ENCODE assay signal across 19 cellular contexts in the genomic region with DNA sequence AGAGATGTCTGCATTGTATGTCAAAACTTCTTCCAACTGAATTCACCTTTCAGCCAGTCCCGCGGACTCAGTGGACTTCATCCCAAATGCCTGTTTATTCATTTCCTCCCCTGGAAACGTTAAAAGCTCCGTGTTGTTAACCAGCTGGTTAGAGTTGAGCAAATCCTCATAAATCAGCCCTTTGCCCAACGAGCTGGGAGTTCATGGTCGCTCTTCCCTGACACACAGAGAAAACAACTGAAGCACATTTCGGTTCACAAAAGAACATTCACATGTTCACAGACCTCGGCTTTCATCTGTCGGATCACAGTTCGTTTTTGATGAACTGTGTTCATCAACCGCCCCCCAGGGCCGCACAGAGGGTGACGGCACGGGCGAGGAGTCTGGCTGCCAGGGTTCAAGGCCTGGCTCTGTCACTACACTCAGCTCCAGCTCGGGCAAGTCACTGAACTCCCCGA.
DNase-seq lines count a peak whose midpoint lies in the region; ATAC-seq and TF ChIP-seq lines count a peak whose summit lies in the region.
"Had no signal": no experiment of that assay in that cellular context is flagged by ENCODE, and none has a peak within 500 bp of the region (broad histone marks: within the 10 kb centered on the region; RNA-seq: fewer than 3 reads in every experiment).

No MANE protein-coding gene starts in this region.

- no peak for TF ChIP-seq EP300 in stomach (IDR thresholded peaks at IDR 0.05)

- intact Hi-C loops in mucosa of descending colon (cut with DNase I, micrococcal nuclease), result no loop called here
- intact Hi-C loops in stomach (cut with DNase I; ENCODE audit: low total_unique reads), result no loop called here
- intact Hi-C loops in tibial artery (cut with DNase I; ENCODE audit: low total_unique reads), result no loop called here

- no peak for TF ChIP-seq POLR2A in stomach (IDR thresholded peaks at IDR 0.05)

- TF ChIP-seq CTCF in mucosa of descending colon (IDR thresholded peaks at IDR 0.05) (no peak), stomach (IDR thresholded peaks at IDR 0.05) (no peak), tibial artery (IDR thresholded peaks at IDR 0.05) (no peak)

- H3K4me3 ChIP-seq in ectodermal cell (ENCODE audit: insufficient read depth, low read depth, low read length) (no peak overlapping the region), mucosa of descending colon (no peak overlapping the region), stomach (no peak overlapping the region), tibial artery (no peak overlapping the region)
- H3K4me3 ChIP-seq: heart right ventricle, lung, upper lobe of left lung had no signal

- H3K9me3 ChIP-seq in ectodermal cell (ENCODE audit: control insufficient read depth, low read length), result no peaks in the 10 kb centered on the region
- no peaks in the 10 kb centered on the region for H3K9me3 ChIP-seq in mucosa of descending colon
- H3K9me3 ChIP-seq in stomach, result no peaks in the 10 kb centered on the region
- no peaks in the 10 kb centered on the region for H3K9me3 ChIP-seq in tibial artery
- H3K9me3 ChIP-seq: heart right ventricle, upper lobe of left lung had no signal

- peak overlapping the region; percentile 62 for H3K27ac ChIP-seq in ectodermal cell (ENCODE audit: insufficient read depth, low read depth, low read length, poor library complexity, severe bottlenecking)
- peak overlapping the region in 3 of 5 donors; percentile 15 to 66 (median 36) for H3K27ac ChIP-seq in stomach
- H3K27ac ChIP-seq in tibial artery, result no peak overlapping the region
- H3K27ac ChIP-seq: heart right ventricle, RWPE1 had no signal

- peak; percentile 53 for DNase-seq in AG20443 (ENCODE audit: low spot score)
- DNase-seq in mucosa of descending colon, result peak in 1 of 3 donors; percentile 4
- no peak for DNase-seq in stomach
- DNase-seq in glomerular visceral epithelial cell (ENCODE audit: extremely low spot score), result no peak
- no peak for DNase-seq in stimulated activated CD4-positive, alpha-beta T cell treated with anti-CD3 and anti-CD28 coated beads, Interleukin-15, amount 100 ng/mL, for 24 hours
- DNase-seq in tibial artery, result no peak
- DNase-seq in NCI-H2107 treated with DMSO at 0.1 percent for 48 hours (lab: John Stamatoyannopoulos, UW; ENCODE audit: unreplicated experiment), result no peak
- DNase-seq: activated naive CD8-positive, alpha-beta T cell treated with anti-CD3 and anti-CD28 coated beads, Interleukin-2, amount 50 U/mL, for 24 hours; GDM1; H9; heart right ventricle; naive B cell; NCI-H1417; NCI-H524 had no signal

- H3K4me1 ChIP-seq in ectodermal cell (ENCODE audit: control insufficient read depth, insufficient read depth, low read length), result peaks cover 30% of the 10 kb centered on the region
- no peaks in the 10 kb centered on the region for H3K4me1 ChIP-seq in mucosa of descending colon (ENCODE audit: low read depth)
- peaks cover 0 to 15% (median 3%) of the 10 kb centered on the region in 4 donors for H3K4me1 ChIP-seq in stomach
- peaks cover 0 to 10% (median 3%) of the 10 kb centered on the region in 4 donors for H3K4me1 ChIP-seq in tibial artery
- H3K4me1 ChIP-seq: heart right ventricle, upper lobe of left lung had no signal

- ATAC-seq in mucosa of descending colon, result peak; percentile 26
- ATAC-seq: activated naive CD8-positive, alpha-beta T cell treated with anti-CD3 and anti-CD28 coated beads, Interleukin-2, amount 50 U/mL, for 24 hours; heart right ventricle; stimulated activated memory B cell treated with anti-CD40 and anti-IgM and Interleukin-4, amounts not matched to agents 10 μg/mL and 1 μg/mL and 100 μg/mL, for 72 hours had no signal

- H3K36me3 ChIP-seq in ectodermal cell (ENCODE audit: control insufficient read depth, insufficient read depth, low read length) (peaks cover 25% of the 10 kb centered on the region), mucosa of descending colon (ENCODE audit: low read depth) (no peaks in the 10 kb centered on the region), stomach (no peaks in the 10 kb centered on the region), tibial artery (no peaks in the 10 kb centered on the region)
- H3K36me3 ChIP-seq: heart right ventricle, upper lobe of left lung had no signal

- WGBS in ectodermal cell, 2 experiments, result 94 to 95% methylated on average over 17 of the region's 17 CpGs
- 59 to 77% (median 68%) methylated on average over 17 of the region's 17 CpGs for WGBS in stomach, 5 donors

- H3K27me3 ChIP-seq in ectodermal cell (ENCODE audit: control insufficient read depth, insufficient read depth, low read length, poor library complexity, severe bottlenecking), result no peaks in the 10 kb centered on the region
- no peaks in the 10 kb centered on the region for H3K27me3 ChIP-seq in stomach
- no peaks in the 10 kb centered on the region for H3K27me3 ChIP-seq in tibial artery
- H3K27me3 ChIP-seq: upper lobe of left lung had no signal

Comparison
In these comparisons a context has a peak if more than half of its experiments do, and no peak if none do; other contexts are left out.
1. H3K27ac ChIP-seq: peak in ectodermal cell (single experiment) and stomach (3 of 5); none in tibial artery (0 of 2).